ENCODE assay signal across 28 cellular contexts in the genomic region with DNA sequence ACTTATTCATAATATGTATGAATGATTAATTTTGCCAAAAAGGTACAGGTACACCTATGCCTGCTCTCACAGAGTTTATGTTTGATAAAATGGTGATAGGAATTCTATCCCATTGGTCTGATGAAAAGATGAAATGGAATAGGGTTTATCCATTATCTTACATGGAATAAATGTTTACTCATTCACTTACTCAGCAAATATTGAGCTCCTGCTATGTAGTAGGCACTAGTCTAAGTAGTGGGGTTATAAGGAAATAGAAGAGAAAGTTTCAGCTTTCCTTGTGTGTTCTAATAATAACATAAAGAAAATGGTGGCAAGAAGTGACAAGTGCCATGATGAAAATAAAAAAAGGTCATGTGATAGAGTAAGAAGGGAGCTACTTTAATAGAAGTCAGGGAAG.
"Had no signal": no experiment of that assay in that cellular context is flagged by ENCODE, and none has a peak within 500 bp of the region (broad histone marks: within the 10 kb centered on the region; RNA-seq: fewer than 3 reads in every experiment).

No MANE protein-coding gene starts in this region.

- H3K4me3 ChIP-seq: colonic mucosa, coronary artery, dorsolateral prefrontal cortex, esophagus muscularis mucosa, esophagus squamous epithelium, gastrocnemius medialis, gastroesophageal sphincter, heart left ventricle, heart right ventricle had no signal

- FAIRE-seq: colon, endometrium, endothelial cell of umbilical vein, frontal cortex had no signal

- H3K36me3 ChIP-seq: colonic mucosa, esophagus muscularis mucosa, esophagus squamous epithelium, gastrocnemius medialis, gastroesophageal sphincter, heart left ventricle, heart right ventricle had no signal

- ATAC-seq: effector memory CD8-positive, alpha-beta T cell; esophagus mucosa; foreskin keratinocyte; gastrocnemius medialis; gastroesophageal sphincter; heart left ventricle; heart right ventricle had no signal

- H3K9me3 ChIP-seq: colonic mucosa, esophagus squamous epithelium, gastrocnemius medialis had no signal

- DNase-seq: colonic mucosa; cortex of kidney; dermis blood vessel endothelial cell; dorsolateral prefrontal cortex; effector CD4-positive, alpha-beta T cell; effector CD8-positive, alpha-beta T cell; effector memory CD4-positive, alpha-beta T cell; effector memory CD8-positive, alpha-beta T cell; endodermal cell; erythroblast; esophagus squamous epithelium; foreskin fibroblast; foreskin keratinocyte; foreskin melanocyte; gastrocnemius medialis; glutamatergic neuron; head of caudate nucleus; heart left ventricle; heart right ventricle had no signal

- H3K27ac ChIP-seq: colonic mucosa, coronary artery, dorsolateral prefrontal cortex, epithelial cell of prostate, esophagus muscularis mucosa, esophagus squamous epithelium, foreskin keratinocyte, gastrocnemius medialis, gastroesophageal sphincter, heart left ventricle, heart right ventricle had no signal

- H3K4me1 ChIP-seq: colonic mucosa, esophagus muscularis mucosa, esophagus squamous epithelium, foreskin keratinocyte, gastrocnemius medialis, gastroesophageal sphincter, heart left ventricle, heart right ventricle had no signal

- H3K27me3 ChIP-seq: colonic mucosa, dorsolateral prefrontal cortex, esophagus muscularis mucosa, esophagus squamous epithelium, gastrocnemius medialis, gastroesophageal sphincter, heart left ventricle had no signal
